In genomic region chr9:91948423-91949292, GRCh38 we compare ENCODE assay signal across 9 cellular contexts. TPM values are rescaled to one million over a fixed set of nuclear protein-coding genes. Genes with fewer than 3 reads are reported as not detected.
DNase-seq lines count a peak whose midpoint lies in the region; ATAC-seq and TF ChIP-seq lines count a peak whose summit lies in the region.
"Had no signal": no experiment of that assay in that cellular context is flagged by ENCODE, and none has a peak within 500 bp of the region (broad histone marks: within the 10 kb centered on the region; RNA-seq: fewer than 3 reads in every experiment).

No MANE protein-coding gene starts in this region.

- no peaks in the 10 kb centered on the region for H3K36me3 Mint-ChIP-seq in activated CD4-positive, alpha-beta memory T cell treated with anti-CD3 and anti-CD28 coated beads, Interleukin-2, amount 10 ng/mL, durations not matched to agents 7 days and 5 days (ENCODE audit: low read depth)
- H3K36me3 Mint-ChIP-seq in osteocyte (ENCODE audit: unreplicated experiment) = no peaks in the 10 kb centered on the region
- H3K36me3 Mint-ChIP-seq: activated naive CD8-positive, alpha-beta T cell had no signal

- CTCF ChIA-PET in activated CD4-positive, alpha-beta memory T cell treated with anti-CD3 and anti-CD28 coated beads, Interleukin-2, amount 10 ng/mL, durations not matched to agents 7 days and 5 days (lab: Charles Lee) = interaction anchor here (1.0 to 3.0 kb wide), 6 partner anchors 12 to 172 kb away, joined by 3 to 21 read pairs (median 4); no protein-coding TSS in a partner anchor

- TF ChIP-seq CTCF in fibroblast of villous mesenchyme (IDR thresholded peaks at IDR 0.05; ENCODE audit: insufficient read depth, low read depth, low read length) (peak; percentile 36), osteocyte (IDR thresholded peaks at IDR 0.05) (peak; percentile 48)

- H3K4me3 Mint-ChIP-seq in activated CD4-positive, alpha-beta memory T cell treated with anti-CD3 and anti-CD28 coated beads, Interleukin-2, amount 10 ng/mL, durations not matched to agents 7 days and 5 days = peak overlapping the region; percentile 21
- H3K4me3 Mint-ChIP-seq in osteocyte (ENCODE audit: unreplicated experiment) = peak overlapping the region; percentile 87

- no peak overlapping the region for H3K27ac Mint-ChIP-seq in activated CD4-positive, alpha-beta memory T cell treated with anti-CD3 and anti-CD28 coated beads, Interleukin-2, amount 10 ng/mL, durations not matched to agents 7 days and 5 days
- peak overlapping the region; percentile 52 for H3K27ac Mint-ChIP-seq in osteocyte (ENCODE audit: unreplicated experiment)
- H3K27ac Mint-ChIP-seq: activated naive CD8-positive, alpha-beta T cell had no signal

- POLR2A ChIA-PET in activated CD4-positive, alpha-beta memory T cell treated with anti-CD3 and anti-CD28 coated beads, Interleukin-2, amount 10 ng/mL, durations not matched to agents 7 days and 5 days (lab: Charles Lee) = no interaction called here

- H3K4me3 ChIP-seq in fibroblast of villous mesenchyme (ENCODE audit: low read depth, low read length) = peak overlapping the region; percentile 75

- no peaks in the 10 kb centered on the region for H3K9me3 Mint-ChIP-seq in activated CD4-positive, alpha-beta memory T cell treated with anti-CD3 and anti-CD28 coated beads, Interleukin-2, amount 10 ng/mL, durations not matched to agents 7 days and 5 days
- H3K9me3 Mint-ChIP-seq in osteocyte (ENCODE audit: unreplicated experiment) = no peaks in the 10 kb centered on the region

- DNase-seq in AG20443 (ENCODE audit: low spot score) = peak; percentile 64
- peak; percentile 14 for DNase-seq in HK-2 (ENCODE audit: unreplicated experiment)
- DNase-seq in activated CD4-positive, alpha-beta memory T cell treated with anti-CD3 and anti-CD28 coated beads, Interleukin-2, amount 10 ng/mL, durations not matched to agents 7 days and 5 days = peak; percentile 50
- peak; percentile 70 for DNase-seq in fibroblast of villous mesenchyme (ENCODE audit: low read depth)
- DNase-seq in osteocyte (ENCODE audit: extremely low spot score, unreplicated experiment) = peak; percentile 87
- no peak for DNase-seq in mesenteric fat pad (ENCODE audit: low spot score)

- peaks cover 11% of the 10 kb centered on the region for H3K4me1 Mint-ChIP-seq in activated CD4-positive, alpha-beta memory T cell treated with anti-CD3 and anti-CD28 coated beads, Interleukin-2, amount 10 ng/mL, durations not matched to agents 7 days and 5 days
- H3K4me1 Mint-ChIP-seq in osteocyte (ENCODE audit: unreplicated experiment) = peaks cover 48% of the 10 kb centered on the region

- ATAC-seq in HG02759 (IDR thresholded peaks at IDR 0.05; ENCODE audit: unreplicated experiment) (no peak), HG02884 (IDR thresholded peaks at IDR 0.05; ENCODE audit: unreplicated experiment) (no peak)

- peaks cover 75% of the 10 kb centered on the region for H3K27me3 Mint-ChIP-seq in activated CD4-positive, alpha-beta memory T cell treated with anti-CD3 and anti-CD28 coated beads, Interleukin-2, amount 10 ng/mL, durations not matched to agents 7 days and 5 days
- H3K27me3 Mint-ChIP-seq in osteocyte (ENCODE audit: unreplicated experiment) = no peaks in the 10 kb centered on the region

RNA-seq across cellular contexts. Expression of gene ROR2, which starts 1.4 kb away (rescaled TPM):
- 1 to 10 TPM; 2.1 TPM for total RNA-seq in activated CD4-positive, alpha-beta memory T cell treated with anti-CD3 and anti-CD28 coated beads, Interleukin-2, amount 10 ng/mL, durations not matched to agents 7 days and 5 days
- total RNA-seq in fibroblast of villous mesenchyme = 3.0 and 5.2 TPM in 2 replicates
- 43.0 and 48.2 TPM in 2 replicates for total RNA-seq in osteocyte
- 9.5 TPM for total RNA-seq in mesenteric fat pad
